Comparison of ENCODE assay signal across 25 cellular contexts in the genomic region with DNA sequence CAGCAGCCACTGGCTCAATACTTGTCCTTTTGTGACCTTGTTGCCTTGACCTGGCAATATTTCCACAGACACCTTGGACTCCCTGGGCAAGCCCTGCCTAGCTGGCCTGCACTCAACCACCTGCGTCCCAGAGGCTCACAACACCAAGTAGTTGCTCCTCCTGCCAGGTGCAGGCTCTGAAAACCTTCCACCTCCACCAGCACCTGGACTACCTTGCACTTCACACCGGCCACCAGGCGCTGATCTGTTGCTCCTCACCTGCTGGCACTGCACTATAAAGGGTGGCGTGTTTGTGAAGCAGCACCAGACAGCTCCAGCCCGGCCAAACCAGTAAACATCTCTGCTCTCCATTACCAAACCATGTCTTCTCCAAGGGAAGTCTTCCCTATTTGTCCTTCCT.
A peak's percentile ranks its signal among the peaks of the same experiment; 100 is the strongest.
DNase-seq lines count a peak whose midpoint lies in the region; TF ChIP-seq lines count a peak whose summit lies in the region.
"Had no signal": no experiment of that assay in that cellular context is flagged by ENCODE, and none has a peak within 500 bp of the region (broad histone marks: within the 10 kb centered on the region; RNA-seq: fewer than 3 reads in every experiment).

No MANE protein-coding gene starts in this region.

- H3K9ac ChIP-seq in endodermal cell (ENCODE audit: extremely low read depth, low read length, poor library complexity, severe bottlenecking): no peak overlapping the region
- H3K9ac ChIP-seq: BLaER1 had no signal

- 94 to 100% methylated on average over 1 to 5 of the region's 5 CpGs for WGBS in endodermal cell (ENCODE audit: insufficient coverage in 1 of 2, insufficient read length in 1 of 2), 2 experiments
- WGBS in spleen, 5 donors: 64 to 83% (median 79%) methylated on average over 5 of the region's 5 CpGs

- H3K9me3 ChIP-seq in endodermal cell (ENCODE audit: control insufficient read depth, low read length) (no peaks in the 10 kb centered on the region), spleen (no peaks in the 10 kb centered on the region)
- H3K9me3 ChIP-seq: BLaER1, stomach, tibial artery had no signal

- H3K27me3 ChIP-seq in endodermal cell (ENCODE audit: control insufficient read depth, insufficient read depth, low read length, poor library complexity, severe bottlenecking) (no peaks in the 10 kb centered on the region), spleen (replicated peaks in 1 of 7) (no peaks in the 10 kb centered on the region)
- H3K27me3 ChIP-seq: BLaER1, brain microvascular endothelial cell, stomach, tibial artery had no signal

- no peak overlapping the region for H3K4me3 Mint-ChIP-seq in endodermal cell
- H3K4me3 Mint-ChIP-seq: activated naive CD4-positive, alpha-beta T cell treated with anti-CD3 and anti-CD28 coated beads, Interleukin-2, amount 10 ng/mL, durations not matched to agents 7 days and 5 days; activated T-helper 1 cell treated with anti-CD3 and anti-CD28 coated beads, Interleukin-12 subunit alpha, Interleukin-12 subunit beta, Interleukin-2, Interleukin-4 antibody, amounts not matched to agents 30 ng/mL and 10 ng/mL and 1 ng/mL, durations not matched to agents 14 hours and 24 hours and 36 hours; naive thymus-derived CD8-positive, alpha-beta T cell had no signal

- H3K4me1 Mint-ChIP-seq in endodermal cell: no peaks in the 10 kb centered on the region

- H3K4me1 ChIP-seq in endodermal cell (ENCODE audit: control insufficient read depth, insufficient read depth, low read length) (no peaks in the 10 kb centered on the region), spleen (peaks cover 0 to 11% (median 0%) of the 10 kb centered on the region in 6 donors)
- H3K4me1 ChIP-seq: stomach had no signal

- no peak overlapping the region for H3K4me3 ChIP-seq in endodermal cell (ENCODE audit: low read length)
- H3K4me3 ChIP-seq in spleen: no peak overlapping the region
- H3K4me3 ChIP-seq: BLaER1, stomach, tibial artery had no signal

- TF ChIP-seq POLR2A in spleen (IDR thresholded peaks at IDR 0.05): no peak

- no peak overlapping the region for H3K27ac ChIP-seq in endodermal cell (ENCODE audit: low read depth, low read length)
- no peak overlapping the region for H3K27ac ChIP-seq in spleen
- H3K27ac ChIP-seq: BLaER1, brain microvascular endothelial cell, stomach, tibial artery had no signal

- intact Hi-C loops in spleen (cut with DNase I; ENCODE audit: low total_unique reads): no loop called here

- H3K27me3 Mint-ChIP-seq in endodermal cell (ENCODE audit: insufficient read depth): no peaks in the 10 kb centered on the region
- H3K27me3 Mint-ChIP-seq: activated naive CD4-positive, alpha-beta T cell treated with anti-CD3 and anti-CD28 coated beads, Interleukin-2, amount 10 ng/mL, durations not matched to agents 7 days and 5 days; naive thymus-derived CD8-positive, alpha-beta T cell had no signal

- TF ChIP-seq CTCF in endodermal cell (conservative IDR thresholded peaks at IDR 0.05) (no peak), spleen (IDR thresholded peaks at IDR 0.05 in 8 of 11, conservative IDR thresholded peaks at IDR 0.05 in 3 of 11) (no peak)

- no peaks in the 10 kb centered on the region for H3K36me3 ChIP-seq in endodermal cell (ENCODE audit: control insufficient read depth, insufficient read depth, low read length)
- H3K36me3 ChIP-seq in spleen: no peaks in the 10 kb centered on the region
- H3K36me3 ChIP-seq: BLaER1, brain microvascular endothelial cell, stomach, tibial artery had no signal

- H3K27ac Mint-ChIP-seq in endodermal cell: peak overlapping the region; percentile 70
- H3K27ac Mint-ChIP-seq: activated naive CD4-positive, alpha-beta T cell treated with anti-CD3 and anti-CD28 coated beads, Interleukin-2, amount 10 ng/mL, durations not matched to agents 7 days and 5 days; activated T-helper 1 cell treated with anti-CD3 and anti-CD28 coated beads, Interleukin-12 subunit alpha, Interleukin-12 subunit beta, Interleukin-2, Interleukin-4 antibody, amounts not matched to agents 30 ng/mL and 10 ng/mL and 1 ng/mL, durations not matched to agents 14 hours and 24 hours and 36 hours; naive thymus-derived CD8-positive, alpha-beta T cell had no signal

- peak; percentile 13 to 15 for DNase-seq in SHP77 (lab: John Stamatoyannopoulos, UW)
- DNase-seq in SHP77 treated with DMSO at 0.1 percent for 48 hours (lab: John Stamatoyannopoulos, UW): no peak
- DNase-seq in NCI-H2029 treated with DMSO at 0.1 percent for 48 hours (lab: John Stamatoyannopoulos, UW): peak; percentile 79
- DNase-seq in endodermal cell: no peak
- no peak for DNase-seq in NCI-H526 (lab: John Stamatoyannopoulos, UW)
- DNase-seq in spleen: no peak
- no peak for DNase-seq in iPS-NIHi7 (ENCODE audit: extremely low spot score)
- DNase-seq: activated CD4-positive, CD25-positive, alpha-beta regulatory T cell; activated CD8-positive, alpha-beta memory T cell treated with anti-CD3 and anti-CD28 coated beads, Interleukin-2, amount 50 U/mL, for 4 hours; activated naive CD4-positive, alpha-beta T cell treated with anti-CD3 and anti-CD28 coated beads, Interleukin-2, amount 10 ng/mL, durations not matched to agents 7 days and 5 days; brain microvascular endothelial cell; COR-L47; HCEC 1CT; IMR-90; midbrain; naive thymus-derived CD8-positive, alpha-beta T cell; NCI-H1092; NCI-H2171; NCI-H82; nucleus accumbens; SIG-M5; stomach; tibial artery had no signal

- no peaks in the 10 kb centered on the region for H3K36me3 Mint-ChIP-seq in endodermal cell (ENCODE audit: low read depth)
- H3K36me3 Mint-ChIP-seq: activated naive CD4-positive, alpha-beta T cell treated with anti-CD3 and anti-CD28 coated beads, Interleukin-2, amount 10 ng/mL, durations not matched to agents 7 days and 5 days; naive thymus-derived CD8-positive, alpha-beta T cell had no signal

- H3K9me3 Mint-ChIP-seq in endodermal cell: no peaks in the 10 kb centered on the region
- H3K9me3 Mint-ChIP-seq: activated naive CD4-positive, alpha-beta T cell treated with anti-CD3 and anti-CD28 coated beads, Interleukin-2, amount 10 ng/mL, durations not matched to agents 7 days and 5 days; activated T-helper 1 cell treated with anti-CD3 and anti-CD28 coated beads, Interleukin-12 subunit alpha, Interleukin-12 subunit beta, Interleukin-2, Interleukin-4 antibody, amounts not matched to agents 30 ng/mL and 10 ng/mL and 1 ng/mL, durations not matched to agents 14 hours and 24 hours and 36 hours had no signal

Comparison
In these comparisons a context has a peak if more than half of its experiments do, and no peak if none do; other contexts are left out.
1. DNase-seq: peak in SHP77 (2 of 2) and NCI-H2029 treated with DMSO at 0.1 percent for 48 hours (single experiment); none in SHP77 treated with DMSO at 0.1 percent for 48 hours (single experiment), endodermal cell (single experiment), NCI-H526 (0 of 2), spleen (single experiment) and iPS-NIHi7 (single experiment).